Comparison of ENCODE assay signal across 8 cellular contexts in the genomic region with DNA sequence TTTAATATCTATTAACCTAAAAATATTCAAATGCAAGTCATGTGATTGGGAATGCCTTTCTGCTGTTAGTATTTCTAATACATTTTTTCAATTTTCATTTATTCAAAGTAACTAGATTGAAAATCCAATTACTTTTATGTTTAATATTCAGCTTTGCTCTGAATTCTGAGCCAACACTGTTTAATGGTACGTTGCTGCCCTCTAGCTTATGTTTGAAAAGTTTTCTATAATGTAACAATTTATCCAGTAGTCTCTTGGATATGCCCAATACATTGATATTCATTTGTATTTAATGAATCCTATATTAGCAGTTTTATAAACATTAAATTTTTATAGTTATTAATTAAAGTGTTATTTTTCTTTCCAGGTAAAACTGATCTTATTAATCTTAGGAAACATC. TPM values are rescaled to one million over a fixed set of nuclear protein-coding genes. Genes with fewer than 3 reads are reported as not detected.
A peak's percentile ranks its signal among the peaks of the same experiment; 100 is the strongest.
DNase-seq lines count a peak whose midpoint lies in the region; ATAC-seq and TF ChIP-seq lines count a peak whose summit lies in the region.

No MANE protein-coding gene starts in this region.

- no peaks in the 10 kb centered on the region for H3K27me3 ChIP-seq in thyroid gland

- WGBS in thyroid gland, 2 donors = 8 to 9% methylated on average over 1 of the region's 1 CpG

- peak; percentile 39 for TF ChIP-seq CTCF in RWPE1 (conservative IDR thresholded peaks at IDR 0.05; ENCODE audit: low read depth)
- peak in 3 of 6 experiments; percentile 17 to 30 (median 20) for TF ChIP-seq CTCF in thyroid gland (IDR thresholded peaks at IDR 0.05)

- POLR2A ChIA-PET in RWPE1 (lab: Yijun Ruan, JAX; ENCODE audit: low non-redundant PET) = no interaction called here

- TF ChIP-seq POLR2A in thyroid gland (IDR thresholded peaks at IDR 0.05) = no peak

- no peak overlapping the region for H3K27ac ChIP-seq in RWPE1
- H3K27ac ChIP-seq in thyroid gland = no peak overlapping the region

- peak; percentile 28 for DNase-seq in AG08396 (ENCODE audit: low spot score)
- DNase-seq in RWPE1 (ENCODE audit: low spot score) = peak; percentile 25
- DNase-seq in glomerular visceral epithelial cell (ENCODE audit: extremely low spot score) = peak; percentile 38
- no peak for DNase-seq in effector CD8-positive, alpha-beta T cell (lab: John Stamatoyannopoulos, UW)
- DNase-seq in thyroid gland = no peak

- intact Hi-C loops in thyroid gland (cut with DNase I) = no loop called here

- H3K9me3 ChIP-seq in thyroid gland = no peaks in the 10 kb centered on the region

- ATAC-seq in HG03354 (IDR thresholded peaks at IDR 0.05; ENCODE audit: poor library complexity, severe bottlenecking, unreplicated experiment) = peak; percentile 44
- ATAC-seq in HG03175 (IDR thresholded peaks at IDR 0.05; ENCODE audit: unreplicated experiment) = no peak
- no peak for ATAC-seq in HG03039 (IDR thresholded peaks at IDR 0.05; ENCODE audit: unreplicated experiment)

- CTCF ChIA-PET in RWPE1 (lab: Yijun Ruan, JAX) = interaction anchor here (0.6 to 1.2 kb wide), 3 partner anchors 13 to 1463 kb away, joined by 3 to 4 read pairs (median 4); no protein-coding TSS in a partner anchor

- H3K36me3 ChIP-seq in thyroid gland = no peaks in the 10 kb centered on the region

- H3K4me1 ChIP-seq in thyroid gland = no peaks in the 10 kb centered on the region

- no peak overlapping the region for H3K4me3 ChIP-seq in thyroid gland (replicated peaks in 1 of 3)

RNA-seq across cellular contexts. Expression of a gene that starts 47.4 kb away (rescaled TPM):
- not detected for total RNA-seq in thyroid gland

Comparison
In these comparisons a context has a peak if more than half of its experiments do, and no peak if none do; other contexts are left out.
1. DNase-seq: peak in AG08396 (single experiment), RWPE1 (single experiment) and glomerular visceral epithelial cell (single experiment); none in effector CD8-positive, alpha-beta T cell (single experiment) and thyroid gland (0 of 2).